Comparison of ENCODE assay signal across 1 cellular context in the genomic region with DNA sequence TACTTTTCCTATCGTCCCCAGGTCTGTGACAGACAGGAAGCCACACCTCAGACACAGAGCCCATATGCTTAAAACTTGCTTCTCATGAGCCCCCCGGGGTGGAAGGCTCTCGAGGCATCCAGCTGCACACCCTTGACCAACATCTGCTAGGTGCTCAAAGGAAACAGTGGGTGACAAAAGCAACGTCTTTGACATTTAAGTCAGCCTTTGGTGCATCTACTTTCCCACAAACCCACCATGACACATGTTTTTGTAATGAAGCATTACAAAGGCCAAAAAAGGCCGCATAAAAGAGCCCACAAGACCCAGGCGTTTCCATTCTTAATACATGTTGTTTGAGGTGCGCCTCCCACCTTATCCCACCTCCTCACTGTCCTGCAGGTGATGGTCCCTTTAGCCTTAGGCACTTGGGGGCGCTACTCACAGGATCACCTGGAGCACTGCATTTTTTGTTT.
TF ChIP-seq lines count a peak whose summit lies in the region.

No MANE protein-coding gene starts in this region.

TF ChIP-seq in IMR-90, 13 proteins besides CTCF, POLR2A, EP300 and RAD21:
- TF ChIP-seq, protein P1, sequence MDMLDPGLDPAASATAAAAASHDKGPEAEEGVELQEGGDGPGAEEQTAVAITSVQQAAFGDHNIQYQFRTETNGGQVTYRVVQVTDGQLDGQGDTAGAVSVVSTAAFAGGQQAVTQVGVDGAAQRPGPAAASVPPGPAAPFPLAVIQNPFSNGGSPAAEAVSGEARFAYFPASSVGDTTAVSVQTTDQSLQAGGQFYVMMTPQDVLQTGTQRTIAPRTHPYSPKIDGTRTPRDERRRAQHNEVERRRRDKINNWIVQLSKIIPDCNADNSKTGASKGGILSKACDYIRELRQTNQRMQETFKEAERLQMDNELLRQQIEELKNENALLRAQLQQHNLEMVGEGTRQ (IDR thresholded peaks at IDR 0.05; ENCODE audit: low read depth, low read length) = no peak
- no peak for TF ChIP-seq CHD1 (IDR thresholded peaks at IDR 0.05; ENCODE audit: low read depth, low read length)
- TF ChIP-seq, protein P2, sequence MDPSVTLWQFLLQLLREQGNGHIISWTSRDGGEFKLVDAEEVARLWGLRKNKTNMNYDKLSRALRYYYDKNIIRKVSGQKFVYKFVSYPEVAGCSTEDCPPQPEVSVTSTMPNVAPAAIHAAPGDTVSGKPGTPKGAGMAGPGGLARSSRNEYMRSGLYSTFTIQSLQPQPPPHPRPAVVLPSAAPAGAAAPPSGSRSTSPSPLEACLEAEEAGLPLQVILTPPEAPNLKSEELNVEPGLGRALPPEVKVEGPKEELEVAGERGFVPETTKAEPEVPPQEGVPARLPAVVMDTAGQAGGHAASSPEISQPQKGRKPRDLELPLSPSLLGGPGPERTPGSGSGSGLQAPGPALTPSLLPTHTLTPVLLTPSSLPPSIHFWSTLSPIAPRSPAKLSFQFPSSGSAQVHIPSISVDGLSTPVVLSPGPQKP (IDR thresholded peaks at IDR 0.05; ENCODE audit: borderline replicate concordance, low read depth, low read length) = no peak
- no peak for TF ChIP-seq MAZ (IDR thresholded peaks at IDR 0.05; ENCODE audit: borderline replicate concordance, low read depth, low read length)
- no peak for TF ChIP-seq FOS (IDR thresholded peaks at IDR 0.05; ENCODE audit: low read depth, low read length)
- no peak for TF ChIP-seq BHLHE40 (IDR thresholded peaks at IDR 0.05; ENCODE audit: low read depth, low read length)
- no peak for TF ChIP-seq MXI1 (IDR thresholded peaks at IDR 0.05; ENCODE audit: borderline replicate concordance, low read depth, low read length)
- TF ChIP-seq CEBPB (IDR thresholded peaks at IDR 0.05; ENCODE audit: low read depth, low read length) = no peak
- no peak for TF ChIP-seq SMC3 (IDR thresholded peaks at IDR 0.05; ENCODE audit: low read depth, low read length)
- TF ChIP-seq NFE2L2 (IDR thresholded peaks at IDR 0.05; ENCODE audit: low read depth, low read length) = no peak
